Comparison of ENCODE assay signal across 12 cellular contexts in genomic region chr2:236662231-236663160, GRCh38.
DNase-seq lines count a peak whose midpoint lies in the region; ATAC-seq and TF ChIP-seq lines count a peak whose summit lies in the region.
"Had no signal": no experiment of that assay in that cellular context is flagged by ENCODE, and none has a peak within 500 bp of the region (broad histone marks: within the 10 kb centered on the region; RNA-seq: fewer than 3 reads in every experiment).

No MANE protein-coding gene starts in this region.

- no peaks in the 10 kb centered on the region for H3K36me3 ChIP-seq in breast epithelium
- H3K36me3 ChIP-seq in skeletal muscle tissue (ENCODE audit: control insufficient read depth in 3 of 3, insufficient read depth in 3 of 3, low read length in 3 of 3) = no peaks in the 10 kb centered on the region

- DNase-seq in GM03348 (ENCODE audit: low spot score) = peak; percentile 52
- DNase-seq in breast epithelium (ENCODE audit: low spot score in 2 of 2) = no peak
- peak in 1 of 3 donors; percentile 35 for DNase-seq in right cardiac atrium
- no peak for DNase-seq in stimulated activated CD4-positive, alpha-beta T cell treated with anti-CD3 and anti-CD28 coated beads, Interleukin-2, amount 100 ng/mL, for 48 hours
- DNase-seq in activated CD4-positive, alpha-beta T cell treated with anti-CD3 and anti-CD28 coated beads for 4 hours = no peak
- DNase-seq: activated CD8-positive, alpha-beta T cell treated with anti-CD3 and anti-CD28 coated beads, Interleukin-2, amount 10 ng/mL, durations not matched to agents 7 days and 5 days; activated naive CD4-positive, alpha-beta T cell treated with Interleukin-2 at 50 U/mL for 16 hours; NCI-H524; T1000 had no signal

- H3K4me1 ChIP-seq in breast epithelium = peaks cover 0 to 6% of the 10 kb centered on the region in 2 donors
- peaks cover 8% of the 10 kb centered on the region for H3K4me1 ChIP-seq in right cardiac atrium (ENCODE audit: control insufficient read depth, insufficient read depth, low read length)
- H3K4me1 ChIP-seq in skeletal muscle tissue (ENCODE audit: control insufficient read depth in 3 of 3, insufficient read depth in 3 of 3, low read length in 3 of 3) = peaks cover 20 to 21% (median 20%) of the 10 kb centered on the region in 3 donors

- H3K4me3 ChIP-seq in breast epithelium (no peak overlapping the region), right cardiac atrium (ENCODE audit: low read length) (no peak overlapping the region), skeletal muscle tissue (ENCODE audit: low read length in 3 of 3) (peak overlapping the region in 1 of 3 donors; percentile 31)

- peak overlapping the region; percentile 63 to 76 for H3K27ac ChIP-seq in breast epithelium
- peak overlapping the region; percentile 32 for H3K27ac ChIP-seq in right cardiac atrium (ENCODE audit: low read length)
- peak overlapping the region; percentile 79 for H3K27ac ChIP-seq in skeletal muscle tissue (ENCODE audit: low read depth, low read length)

- H3K9me3 ChIP-seq in breast epithelium = peaks cover 0 to 4% of the 10 kb centered on the region in 2 donors
- H3K9me3 ChIP-seq in right cardiac atrium (ENCODE audit: control insufficient read depth, low read length) = no peaks in the 10 kb centered on the region
- peaks cover 0 to 4% (median 0%) of the 10 kb centered on the region in 3 donors for H3K9me3 ChIP-seq in skeletal muscle tissue (ENCODE audit: control insufficient read depth in 3 of 3, low read length in 3 of 3)

- intact Hi-C loops in breast epithelium (cut with DNase I; ENCODE audit: low total_unique reads) (no loop called here), right cardiac atrium (cut with DNase I) (no loop called here)

- TF ChIP-seq POLR2A in breast epithelium (IDR thresholded peaks at IDR 0.05) = no peak

- WGBS in right cardiac atrium = 72% methylated on average over 11 of the region's 11 CpGs

- H3K27me3 ChIP-seq in breast epithelium (no peaks in the 10 kb centered on the region), right cardiac atrium (ENCODE audit: control insufficient read depth, insufficient read depth) (no peaks in the 10 kb centered on the region), skeletal muscle tissue (ENCODE audit: control insufficient read depth in 3 of 3, insufficient read depth in 3 of 3, low read length in 3 of 3) (peaks cover 0 to 5% (median 0%) of the 10 kb centered on the region in 3 donors)

- H3K9ac ChIP-seq in skeletal muscle tissue (ENCODE audit: low read depth in 1 of 3, low read length in 3 of 3) = peak overlapping the region in 2 of 3 donors; percentile 23 to 57

- no peak for TF ChIP-seq CTCF in breast epithelium (IDR thresholded peaks at IDR 0.05)

- peak; percentile 14 to 20 for ATAC-seq in right cardiac atrium
- ATAC-seq in GM21515 (IDR thresholded peaks at IDR 0.05; ENCODE audit: unreplicated experiment) = no peak
- no peak for ATAC-seq in GM21786 (IDR thresholded peaks at IDR 0.05; ENCODE audit: unreplicated experiment)
- ATAC-seq: activated CD8-positive, alpha-beta T cell treated with anti-CD3 and anti-CD28 coated beads, Interleukin-2, amount 10 ng/mL, durations not matched to agents 7 days and 5 days had no signal

Comparison
In these comparisons a context has a peak if more than half of its experiments do, and no peak if none do; other contexts are left out.
1. ATAC-seq: peak in right cardiac atrium (2 of 2); none in GM21515 (single experiment) and GM21786 (single experiment).
2. Peak in every context shown above with its lines, with median percentiles within 50 percentile points of each other: H3K27ac ChIP-seq.